In genomic region chr11:111935331-111936044, GRCh38 we compare ENCODE assay signal across 10 cellular contexts. TPM values are rescaled to one million over a fixed set of nuclear protein-coding genes. Genes with fewer than 3 reads are reported as not detected.
A peak's percentile ranks its signal among the peaks of the same experiment; 100 is the strongest.
DNase-seq lines count a peak whose midpoint lies in the region; ATAC-seq and TF ChIP-seq lines count a peak whose summit lies in the region.
"Had no signal": no experiment of that assay in that cellular context is flagged by ENCODE, and none has a peak within 500 bp of the region (broad histone marks: within the 10 kb centered on the region; RNA-seq: fewer than 3 reads in every experiment).

No MANE protein-coding gene starts in this region.

- peak overlapping the region; percentile 88 for H3K4me3 Mint-ChIP-seq in activated naive CD8-positive, alpha-beta T cell

- TF ChIP-seq POLR2A in suprapubic skin (IDR thresholded peaks at IDR 0.05), result no peak

- H4K20me1 ChIP-seq in SK-N-SH (ENCODE audit: insufficient read depth), result no peaks in the 10 kb centered on the region

- POLR2A ChIA-PET in SK-N-SH (lab: Yijun Ruan, JAX), result interaction anchor here (1.2 kb wide), 1 partner anchor 9 kb away, joined by 3 read pairs; no protein-coding TSS in a partner anchor

- peak overlapping the region; percentile 78; the same call in 1 of the 2 replicates for H3K9ac ChIP-seq in SK-N-SH

- H3F3A ChIP-seq in SK-N-SH (replicated peaks; ENCODE audit: insufficient read depth), result peaks cover 27% of the 10 kb centered on the region

- DNase-seq in SK-N-SH, result no peak
- no peak for DNase-seq in lower lobe of right lung
- no peak for DNase-seq in suprapubic skin (ENCODE audit: low spot score in 2 of 2)
- no peak for DNase-seq in NCI-H524 treated with DMSO at 0.1 percent for 48 hours (lab: John Stamatoyannopoulos, UW)
- no peak for DNase-seq in NCI-H524 (lab: John Stamatoyannopoulos, UW)
- DNase-seq: amygdala had no signal

- no peak for ATAC-seq in SK-N-SH treated with all-trans-retinoic acid at 6 μM for 48 hours
- peak; percentile 18 to 49 for ATAC-seq in lower lobe of right lung
- no peak for ATAC-seq in HG02678 (IDR thresholded peaks at IDR 0.05; ENCODE audit: unreplicated experiment)
- ATAC-seq: Panc1 had no signal

- H3K4me1 ChIP-seq in SK-N-SH (ENCODE audit: control insufficient read depth in 1 of 2, insufficient read depth in 2 of 2, low read depth in 1 of 2, low read length in 1 of 2) (peaks cover 44 to 52% of the 10 kb centered on the region in 2 experiments), lower lobe of right lung (peaks cover 36% of the 10 kb centered on the region), suprapubic skin (peaks cover 39% of the 10 kb centered on the region)

- H3K9me2 ChIP-seq in SK-N-SH, result no peaks in the 10 kb centered on the region

- H3K9me3 ChIP-seq in SK-N-SH, result no peaks in the 10 kb centered on the region
- no peaks in the 10 kb centered on the region for H3K9me3 ChIP-seq in lower lobe of right lung
- H3K9me3 ChIP-seq in suprapubic skin, result no peaks in the 10 kb centered on the region

- H3K9me3 Mint-ChIP-seq in activated naive CD8-positive, alpha-beta T cell (ENCODE audit: low read depth), result no peaks in the 10 kb centered on the region

- TF ChIP-seq RAD21 in SK-N-SH (IDR thresholded peaks at IDR 0.05; ENCODE audit: low read length), result no peak

- H3K27me3 Mint-ChIP-seq in activated naive CD8-positive, alpha-beta T cell, result no peaks in the 10 kb centered on the region

- no peak for TF ChIP-seq CTCF in SK-N-SH (IDR thresholded peaks at IDR 0.05)
- TF ChIP-seq CTCF in lower lobe of right lung (IDR thresholded peaks at IDR 0.05), result no peak
- TF ChIP-seq CTCF in suprapubic skin (IDR thresholded peaks at IDR 0.05), result no peak

- H2AFZ ChIP-seq in SK-N-SH (ENCODE audit: low read depth), result peak overlapping the region; percentile 85; the same call in 1 of the 2 replicates

- no peaks in the 10 kb centered on the region for H3K36me3 ChIP-seq in SK-N-SH (replicated peaks in 1 of 2; ENCODE audit: control insufficient read depth in 1 of 2, insufficient read depth in 2 of 2, low read length in 1 of 2)
- no peaks in the 10 kb centered on the region for H3K36me3 ChIP-seq in lower lobe of right lung
- H3K36me3 ChIP-seq in suprapubic skin, result no peaks in the 10 kb centered on the region

- 75% methylated on average over 4 of the region's 4 CpGs for WGBS in SK-N-SH (ENCODE audit: low lambda C conversion rate)
- 51% methylated on average over 4 of the region's 4 CpGs for WGBS in suprapubic skin

- intact Hi-C loops in lower lobe of right lung (cut with DNase I), result loop anchor here (10.0 kb wide), 1 partner anchor 49 kb away; no protein-coding TSS in a partner anchor

- CTCF ChIA-PET in SK-N-SH (lab: Yijun Ruan, JAX), result interaction anchor here (1.3 to 15.8 kb wide), 5 partner anchors 8 to 65 kb away, joined by 3 to 272 read pairs (median 3); partner anchors contain the start of gene ALG9

- no peak for TF ChIP-seq EP300 in SK-N-SH (IDR thresholded peaks at IDR 0.05; ENCODE audit: borderline replicate concordance in 1 of 2, low read depth in 1 of 2, low read length in 1 of 2)
- no peak for TF ChIP-seq EP300 in suprapubic skin (IDR thresholded peaks at IDR 0.05)

- H3K4me1 Mint-ChIP-seq in activated naive CD8-positive, alpha-beta T cell (ENCODE audit: low read depth), result peaks cover 61% of the 10 kb centered on the region

- H3K27ac ChIP-seq in SK-N-SH (ENCODE audit: low read depth in 2 of 2, low read length in 1 of 2), result peak overlapping the region; percentile 60 to 92
- peak overlapping the region; percentile 15 for H3K27ac ChIP-seq in lower lobe of right lung
- peak overlapping the region; percentile 65 for H3K27ac ChIP-seq in suprapubic skin

- H3K27ac Mint-ChIP-seq in activated naive CD8-positive, alpha-beta T cell, result peak overlapping the region; percentile 98

- peaks cover 22% of the 10 kb centered on the region; the same call in 1 of the 2 replicates for H3K79me2 ChIP-seq in SK-N-SH (ENCODE audit: insufficient read depth)

- H3K4me2 ChIP-seq in SK-N-SH, result peak overlapping the region; percentile 92

- H3K27me3 ChIP-seq in SK-N-SH (ENCODE audit: insufficient read depth) (no peaks in the 10 kb centered on the region), lower lobe of right lung (ENCODE audit: low read depth) (no peaks in the 10 kb centered on the region), suprapubic skin (no peaks in the 10 kb centered on the region)

- no peak overlapping the region for H3K4me3 ChIP-seq in SK-N-SH (ENCODE audit: low read depth in 2 of 2, low read length in 1 of 2)
- no peak overlapping the region for H3K4me3 ChIP-seq in lower lobe of right lung
- no peak overlapping the region for H3K4me3 ChIP-seq in suprapubic skin

- H3K36me3 Mint-ChIP-seq in activated naive CD8-positive, alpha-beta T cell, result peaks cover 4% of the 10 kb centered on the region

TF ChIP-seq in SK-N-SH, 30 proteins besides CTCF, POLR2A, EP300 and RAD21:
- TF ChIP-seq GATA2 (CRISPR knock-in tag; IDR thresholded peaks at IDR 0.05), result no peak
- TF ChIP-seq RFX5 (IDR thresholded peaks at IDR 0.05; ENCODE audit: low read length), result no peak
TF ChIP-seq in SK-N-SH: peak in this region for 0.

TF ChIP-seq in SK-N-SH treated with all-trans-retinoic acid at 6 μM for 48 hours, 23 proteins besides CTCF, POLR2A, EP300 and RAD21:
- no peak for TF ChIP-seq TCF4 (CRISPR knock-in tag; IDR thresholded peaks at IDR 0.05; ENCODE audit: borderline replicate concordance)
- no peak for TF ChIP-seq TOX (CRISPR knock-in tag; IDR thresholded peaks at IDR 0.05; ENCODE audit: borderline replicate concordance)

RNA-seq across cellular contexts. Expression of gene DIXDC1, which starts 1.7 kb away (rescaled TPM):
- polyA plus RNA-seq in SK-N-SH (2012; rRNA removed), result 5.3 and 6.8 TPM in 2 replicates
- polyA plus RNA-seq in SK-N-SH (2012; cell fraction: cytosol; rRNA removed), result 6.3 and 6.9 TPM in 2 replicates
- polyA plus RNA-seq in SK-N-SH (2012; cell fraction: nucleus; rRNA removed), result 5.9 and 9.3 TPM in 2 replicates
- total RNA-seq in lower lobe of right lung, result 13.2 TPM
- 10 to 100 TPM; 11.8 to 20.9 (median 13.1) TPM for total RNA-seq in suprapubic skin

RNA-seq across cellular contexts. Expression of gene C11orf52, which starts 16.8 kb away (rescaled TPM):
- polyA plus RNA-seq in SK-N-SH (2012; rRNA removed), result not detected in 2 replicates
- polyA plus RNA-seq in SK-N-SH (2012; cell fraction: cytosol; rRNA removed), result not detected in 2 replicates
- polyA plus RNA-seq in SK-N-SH (2012; cell fraction: nucleus; rRNA removed), result not detected in 2 replicates
- total RNA-seq in lower lobe of right lung (14.6 TPM), suprapubic skin (10 to 100 TPM in 1 of 4 donors, 1 to 10 TPM in 3; 7.5 to 10.4 (median 9.7) TPM)

RNA-seq across cellular contexts. Expression of gene HSPB2, which starts 23.0 kb away (rescaled TPM):
- not detected in 2 replicates for polyA plus RNA-seq in SK-N-SH (2012; rRNA removed)
- polyA plus RNA-seq in SK-N-SH (2012; cell fraction: cytosol; rRNA removed), result 0.03 TPM in 1 of 2 replicates, not detected in the other
- 0.13 TPM in 1 of 2 replicates, not detected in the other for polyA plus RNA-seq in SK-N-SH (2012; cell fraction: nucleus; rRNA removed)
- total RNA-seq in lower lobe of right lung (6.4 TPM), suprapubic skin (1 to 10 TPM in 1 of 4 donors, not detected in 3; 3.1 TPM)

RNA-seq across cellular contexts. Expression of gene CRYAB, which starts 23.9 kb away (rescaled TPM):
- 0.92 and 1.5 TPM in 2 replicates for polyA plus RNA-seq in SK-N-SH (2012; rRNA removed)
- polyA plus RNA-seq in SK-N-SH (2012; cell fraction: cytosol; rRNA removed), result 0.67 and 1.2 TPM in 2 replicates
- 0.29 and 1.8 TPM in 2 replicates for polyA plus RNA-seq in SK-N-SH (2012; cell fraction: nucleus; rRNA removed)
- total RNA-seq in lower lobe of right lung (72.5 TPM), suprapubic skin (100 to 1,000 TPM; 144 to 203 (median 176) TPM)

RNA-seq across cellular contexts. Expression of gene CFAP68, which starts 56.1 kb away (rescaled TPM):
- 36.7 and 61.2 TPM in 2 replicates for polyA plus RNA-seq in SK-N-SH (2012; rRNA removed)
- 46.8 and 79.7 TPM in 2 replicates for polyA plus RNA-seq in SK-N-SH (2012; cell fraction: cytosol; rRNA removed)
- 18.1 and 22.1 TPM in 2 replicates for polyA plus RNA-seq in SK-N-SH (2012; cell fraction: nucleus; rRNA removed)
- 16.3 TPM for total RNA-seq in lower lobe of right lung
- 10 to 100 TPM; 27.7 to 42.4 (median 32.7) TPM for total RNA-seq in suprapubic skin

Comparison
In these comparisons a context has a peak if more than half of its experiments do, and no peak if none do; other contexts are left out.
1. H3K27ac ChIP-seq: peak in every context shown above with its lines; median percentile 76 in SK-N-SH; 65 in suprapubic skin; 15 in lower lobe of right lung.
2. ATAC-seq: peak in lower lobe of right lung (2 of 2); none in SK-N-SH treated with all-trans-retinoic acid at 6 μM for 48 hours (single experiment) and HG02678 (single experiment).